1 cellular context compared by ENCODE assay signal in the genomic region with DNA sequence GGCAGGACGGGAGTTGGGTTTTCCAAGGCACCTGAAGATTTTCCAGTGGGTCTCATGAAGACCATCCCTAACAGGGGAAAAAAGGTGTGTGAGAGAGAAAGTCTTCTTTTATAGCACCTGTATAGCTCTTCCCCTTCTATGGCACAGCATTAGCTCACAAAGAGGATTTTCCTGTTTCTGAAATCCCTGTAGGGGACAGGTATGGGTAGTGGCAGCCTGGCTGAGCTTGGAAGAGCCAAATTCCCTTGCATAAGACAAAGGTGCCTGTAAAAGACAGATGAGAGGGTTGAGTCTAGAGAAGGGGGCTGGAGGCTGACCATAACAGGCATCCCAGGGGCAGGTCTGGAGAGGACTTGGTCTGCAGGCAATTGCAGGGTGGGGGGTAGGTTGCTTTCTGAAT.
TF ChIP-seq lines count a peak whose summit lies in the region.

No MANE protein-coding gene starts in this region.

TF ChIP-seq in GM23338, 12 proteins besides CTCF, POLR2A, EP300 and RAD21 (continued from another document):
- TF ChIP-seq, protein P1, sequence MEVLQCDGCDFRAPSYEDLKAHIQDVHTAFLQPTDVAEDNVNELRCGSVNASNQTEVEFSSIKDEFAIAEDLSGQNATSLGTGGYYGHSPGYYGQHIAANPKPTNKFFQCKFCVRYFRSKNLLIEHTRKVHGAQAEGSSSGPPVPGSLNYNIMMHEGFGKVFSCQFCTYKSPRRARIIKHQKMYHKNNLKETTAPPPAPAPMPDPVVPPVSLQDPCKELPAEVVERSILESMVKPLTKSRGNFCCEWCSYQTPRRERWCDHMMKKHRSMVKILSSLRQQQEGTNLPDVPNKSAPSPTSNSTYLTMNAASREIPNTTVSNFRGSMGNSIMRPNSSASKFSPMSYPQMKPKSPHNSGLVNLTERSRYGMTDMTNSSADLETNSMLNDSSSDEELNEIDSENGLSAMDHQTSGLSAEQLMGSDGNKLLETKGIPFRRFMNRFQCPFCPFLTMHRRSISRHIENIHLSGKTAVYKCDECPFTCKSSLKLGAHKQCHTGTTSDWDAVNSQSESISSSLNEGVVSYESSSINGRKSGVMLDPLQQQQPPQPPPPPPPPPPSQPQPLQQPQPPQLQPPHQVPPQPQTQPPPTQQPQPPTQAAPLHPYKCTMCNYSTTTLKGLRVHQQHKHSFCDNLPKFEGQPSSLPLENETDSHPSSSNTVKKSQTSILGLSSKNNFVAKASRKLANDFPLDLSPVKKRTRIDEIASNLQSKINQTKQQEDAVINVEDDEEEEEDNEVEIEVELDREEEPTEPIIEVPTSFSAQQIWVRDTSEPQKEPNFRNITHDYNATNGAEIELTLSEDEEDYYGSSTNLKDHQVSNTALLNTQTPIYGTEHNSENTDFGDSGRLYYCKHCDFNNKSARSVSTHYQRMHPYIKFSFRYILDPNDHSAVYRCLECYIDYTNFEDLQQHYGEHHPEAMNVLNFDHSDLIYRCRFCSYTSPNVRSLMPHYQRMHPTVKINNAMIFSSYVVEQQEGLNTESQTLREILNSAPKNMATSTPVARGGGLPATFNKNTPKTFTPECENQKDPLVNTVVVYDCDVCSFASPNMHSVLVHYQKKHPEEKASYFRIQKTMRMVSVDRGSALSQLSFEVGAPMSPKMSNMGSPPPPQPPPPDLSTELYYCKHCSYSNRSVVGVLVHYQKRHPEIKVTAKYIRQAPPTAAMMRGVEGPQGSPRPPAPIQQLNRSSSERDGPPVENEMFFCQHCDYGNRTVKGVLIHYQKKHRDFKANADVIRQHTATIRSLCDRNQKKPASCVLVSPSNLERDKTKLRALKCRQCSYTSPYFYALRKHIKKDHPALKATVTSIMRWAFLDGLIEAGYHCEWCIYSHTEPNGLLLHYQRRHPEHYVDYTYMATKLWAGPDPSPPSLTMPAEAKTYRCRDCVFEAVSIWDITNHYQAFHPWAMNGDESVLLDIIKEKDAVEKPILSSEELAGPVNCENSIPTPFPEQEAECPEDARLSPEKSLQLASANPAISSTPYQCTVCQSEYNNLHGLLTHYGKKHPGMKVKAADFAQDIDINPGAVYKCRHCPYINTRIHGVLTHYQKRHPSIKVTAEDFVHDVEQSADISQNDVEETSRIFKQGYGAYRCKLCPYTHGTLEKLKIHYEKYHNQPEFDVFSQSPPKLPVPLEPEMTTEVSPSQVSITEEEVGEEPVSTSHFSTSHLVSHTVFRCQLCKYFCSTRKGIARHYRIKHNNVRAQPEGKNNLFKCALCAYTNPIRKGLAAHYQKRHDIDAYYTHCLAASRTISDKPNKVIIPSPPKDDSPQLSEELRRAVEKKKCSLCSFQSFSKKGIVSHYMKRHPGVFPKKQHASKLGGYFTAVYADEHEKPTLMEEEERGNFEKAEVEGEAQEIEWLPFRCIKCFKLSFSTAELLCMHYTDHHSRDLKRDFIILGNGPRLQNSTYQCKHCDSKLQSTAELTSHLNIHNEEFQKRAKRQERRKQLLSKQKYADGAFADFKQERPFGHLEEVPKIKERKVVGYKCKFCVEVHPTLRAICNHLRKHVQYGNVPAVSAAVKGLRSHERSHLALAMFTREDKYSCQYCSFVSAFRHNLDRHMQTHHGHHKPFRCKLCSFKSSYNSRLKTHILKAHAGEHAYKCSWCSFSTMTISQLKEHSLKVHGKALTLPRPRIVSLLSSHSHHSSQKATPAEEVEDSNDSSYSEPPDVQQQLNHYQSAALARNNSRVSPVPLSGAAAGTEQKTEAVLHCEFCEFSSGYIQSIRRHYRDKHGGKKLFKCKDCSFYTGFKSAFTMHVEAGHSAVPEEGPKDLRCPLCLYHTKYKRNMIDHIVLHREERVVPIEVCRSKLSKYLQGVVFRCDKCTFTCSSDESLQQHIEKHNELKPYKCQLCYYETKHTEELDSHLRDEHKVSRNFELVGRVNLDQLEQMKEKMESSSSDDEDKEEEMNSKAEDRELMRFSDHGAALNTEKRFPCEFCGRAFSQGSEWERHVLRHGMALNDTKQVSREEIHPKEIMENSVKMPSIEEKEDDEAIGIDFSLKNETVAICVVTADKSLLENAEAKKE (CRISPR knock-in tag; IDR thresholded peaks at IDR 0.05) = no peak
- TF ChIP-seq JUNB (IDR thresholded peaks at IDR 0.05; ENCODE audit: unreplicated experiment) = no peak
- TF ChIP-seq, protein P2, sequence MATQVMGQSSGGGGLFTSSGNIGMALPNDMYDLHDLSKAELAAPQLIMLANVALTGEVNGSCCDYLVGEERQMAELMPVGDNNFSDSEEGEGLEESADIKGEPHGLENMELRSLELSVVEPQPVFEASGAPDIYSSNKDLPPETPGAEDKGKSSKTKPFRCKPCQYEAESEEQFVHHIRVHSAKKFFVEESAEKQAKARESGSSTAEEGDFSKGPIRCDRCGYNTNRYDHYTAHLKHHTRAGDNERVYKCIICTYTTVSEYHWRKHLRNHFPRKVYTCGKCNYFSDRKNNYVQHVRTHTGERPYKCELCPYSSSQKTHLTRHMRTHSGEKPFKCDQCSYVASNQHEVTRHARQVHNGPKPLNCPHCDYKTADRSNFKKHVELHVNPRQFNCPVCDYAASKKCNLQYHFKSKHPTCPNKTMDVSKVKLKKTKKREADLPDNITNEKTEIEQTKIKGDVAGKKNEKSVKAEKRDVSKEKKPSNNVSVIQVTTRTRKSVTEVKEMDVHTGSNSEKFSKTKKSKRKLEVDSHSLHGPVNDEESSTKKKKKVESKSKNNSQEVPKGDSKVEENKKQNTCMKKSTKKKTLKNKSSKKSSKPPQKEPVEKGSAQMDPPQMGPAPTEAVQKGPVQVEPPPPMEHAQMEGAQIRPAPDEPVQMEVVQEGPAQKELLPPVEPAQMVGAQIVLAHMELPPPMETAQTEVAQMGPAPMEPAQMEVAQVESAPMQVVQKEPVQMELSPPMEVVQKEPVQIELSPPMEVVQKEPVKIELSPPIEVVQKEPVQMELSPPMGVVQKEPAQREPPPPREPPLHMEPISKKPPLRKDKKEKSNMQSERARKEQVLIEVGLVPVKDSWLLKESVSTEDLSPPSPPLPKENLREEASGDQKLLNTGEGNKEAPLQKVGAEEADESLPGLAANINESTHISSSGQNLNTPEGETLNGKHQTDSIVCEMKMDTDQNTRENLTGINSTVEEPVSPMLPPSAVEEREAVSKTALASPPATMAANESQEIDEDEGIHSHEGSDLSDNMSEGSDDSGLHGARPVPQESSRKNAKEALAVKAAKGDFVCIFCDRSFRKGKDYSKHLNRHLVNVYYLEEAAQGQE (IDR thresholded peaks at IDR 0.05; ENCODE audit: unreplicated experiment) = no peak
- no peak for TF ChIP-seq ZNF114 (CRISPR knock-in tag; IDR thresholded peaks at IDR 0.05)
- no peak for TF ChIP-seq ZNF331 (CRISPR knock-in tag; IDR thresholded peaks at IDR 0.05; ENCODE audit: low read depth)
- TF ChIP-seq EZH2phosphoT487 (IDR thresholded peaks at IDR 0.05; ENCODE audit: unreplicated experiment) = no peak
- TF ChIP-seq POLR2AphosphoS5 (IDR thresholded peaks at IDR 0.05; ENCODE audit: low read depth) = no peak
- TF ChIP-seq, protein P3, sequence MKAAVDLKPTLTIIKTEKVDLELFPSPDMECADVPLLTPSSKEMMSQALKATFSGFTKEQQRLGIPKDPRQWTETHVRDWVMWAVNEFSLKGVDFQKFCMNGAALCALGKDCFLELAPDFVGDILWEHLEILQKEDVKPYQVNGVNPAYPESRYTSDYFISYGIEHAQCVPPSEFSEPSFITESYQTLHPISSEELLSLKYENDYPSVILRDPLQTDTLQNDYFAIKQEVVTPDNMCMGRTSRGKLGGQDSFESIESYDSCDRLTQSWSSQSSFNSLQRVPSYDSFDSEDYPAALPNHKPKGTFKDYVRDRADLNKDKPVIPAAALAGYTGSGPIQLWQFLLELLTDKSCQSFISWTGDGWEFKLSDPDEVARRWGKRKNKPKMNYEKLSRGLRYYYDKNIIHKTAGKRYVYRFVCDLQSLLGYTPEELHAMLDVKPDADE (IDR thresholded peaks at IDR 0.05) = no peak
- TF ChIP-seq CREB1 (CRISPR knock-in tag; IDR thresholded peaks at IDR 0.05; ENCODE audit: low read depth) = no peak
- TF ChIP-seq EZH2 (IDR thresholded peaks at IDR 0.05; ENCODE audit: low read depth, unreplicated experiment) = no peak
